In genomic region chr10:89515031-89515841, GRCh38 we compare ENCODE assay signal across 13 cellular contexts. TPM values are rescaled to one million over a fixed set of nuclear protein-coding genes. Genes with fewer than 3 reads are reported as not detected.
DNase-seq lines count a peak whose midpoint lies in the region; ATAC-seq and TF ChIP-seq lines count a peak whose summit lies in the region.
"Had no signal": no experiment of that assay in that cellular context is flagged by ENCODE, and none has a peak within 500 bp of the region (broad histone marks: within the 10 kb centered on the region; RNA-seq: fewer than 3 reads in every experiment).

No MANE protein-coding gene starts in this region.

- ATAC-seq in heart right ventricle, result peak; percentile 80 to 90 (median 85)

- H3K27me3 ChIP-seq in heart right ventricle (no peaks in the 10 kb centered on the region), sigmoid colon (no peaks in the 10 kb centered on the region), WERI-Rb-1 (ENCODE audit: insufficient read depth, low read depth, severe bottlenecking) (no peaks in the 10 kb centered on the region)

- no peak for TF ChIP-seq POLR2A in sigmoid colon (IDR thresholded peaks at IDR 0.05)

- peak overlapping the region in 8 of 10 donors; percentile 8 to 35 (median 31) for H3K4me3 ChIP-seq in heart right ventricle
- H3K4me3 ChIP-seq in sigmoid colon, result no peak overlapping the region
- H3K4me3 ChIP-seq in WERI-Rb-1 (ENCODE audit: low read depth, low read length), result no peak overlapping the region

- peak overlapping the region; percentile 57 to 92 (median 84) for H3K27ac ChIP-seq in heart right ventricle
- peak overlapping the region; percentile 4 to 73 (median 62) for H3K27ac ChIP-seq in sigmoid colon
- no peak overlapping the region for H3K27ac ChIP-seq in WERI-Rb-1

- intact Hi-C loops in heart right ventricle (cut with DNase I), result loop anchor here in 4 of 10 donors (5.0 kb wide), 2 partner anchors 33 to 38 kb away; no protein-coding TSS in a partner anchor
- intact Hi-C loops in sigmoid colon (cut with DNase I), result loop anchor here (5.0 kb wide), 1 partner anchor 33 kb away; no protein-coding TSS in a partner anchor

- no peak for TF ChIP-seq EP300 in sigmoid colon (IDR thresholded peaks at IDR 0.05)

- WGBS in heart right ventricle, 2 donors, result 33% methylated on average over 8 of the region's 8 CpGs
- WGBS in sigmoid colon, 2 donors, result 78 to 81% methylated on average over 8 of the region's 8 CpGs

- no peaks in the 10 kb centered on the region for H3K36me3 ChIP-seq in heart right ventricle
- no peaks in the 10 kb centered on the region for H3K36me3 ChIP-seq in sigmoid colon
- no peaks in the 10 kb centered on the region for H3K36me3 ChIP-seq in WERI-Rb-1

- peaks cover 0 to 11% (median 2%) of the 10 kb centered on the region in 11 donors for H3K9me3 ChIP-seq in heart right ventricle
- H3K9me3 ChIP-seq in sigmoid colon, result peaks cover 0 to 3% (median 0%) of the 10 kb centered on the region in 4 donors
- no peaks in the 10 kb centered on the region for H3K9me3 ChIP-seq in WERI-Rb-1 (ENCODE audit: severe bottlenecking)

- no peak for TF ChIP-seq CTCF in heart right ventricle (IDR thresholded peaks at IDR 0.05)
- no peak for TF ChIP-seq CTCF in sigmoid colon (IDR thresholded peaks at IDR 0.05)
- TF ChIP-seq CTCF in WERI-Rb-1 (IDR thresholded peaks at IDR 0.05; ENCODE audit: low read depth, low read length), result no peak

- DNase-seq in ELR (ENCODE audit: low read depth), result peak; percentile 96
- DNase-seq in amniotic epithelial cell (ENCODE audit: low read depth), result peak; percentile 99
- DNase-seq in heart right ventricle, result peak in 1 of 2 donors; percentile 65
- no peak for DNase-seq in sigmoid colon
- DNase-seq in WERI-Rb-1, result no peak
- DNase-seq in dermis blood vessel endothelial cell, result no peak
- DNase-seq in stimulated activated CD4-positive, alpha-beta T cell treated with anti-CD3 and anti-CD28 coated beads, Interleukin-4, amount 100 ng/mL, for 1 hour, result no peak
- no peak for DNase-seq in activated CD4-positive, alpha-beta T cell treated with anti-CD3 and anti-CD28 coated beads for 48 hours
- DNase-seq: activated T-cell treated with anti-CD3 and anti-CD28 coated beads, Interleukin-2, amount 50 U/mL, for 48 hours; DND-41; NCI-H1092; stimulated activated CD4-positive, alpha-beta T cell treated with anti-CD3 and anti-CD28 coated beads, Interleukin-15, amount 100 ng/mL, for 24 hours had no signal

- H3K4me1 ChIP-seq in heart right ventricle (peaks cover 4 to 57% (median 29%) of the 10 kb centered on the region in 9 donors), sigmoid colon (peaks cover 0 to 29% (median 16%) of the 10 kb centered on the region in 4 donors)

RNA-seq across cellular contexts. Expression of gene SLC16A12, which starts 20.2 kb away (rescaled TPM):
- total RNA-seq in heart right ventricle, result 1 to 10 TPM; 1.8 to 3.6 (median 2.8) TPM
- 1 to 10 TPM; 1.9 to 2.3 TPM for polyA plus RNA-seq in heart right ventricle
- total RNA-seq in sigmoid colon, result 1 to 10 TPM; 1.1 to 3.9 (median 2.2) TPM
- polyA plus RNA-seq in sigmoid colon, result under 1 TPM in 2 of 3 donors, not detected in 1; 0.13 to 0.23 TPM
- total RNA-seq in dermis blood vessel endothelial cell, result 0.14 and 0.34 TPM in 2 replicates
- total RNA-seq: SK-MEL-5 had no signal

Comparison
In these comparisons a context has a peak if more than half of its experiments do, and no peak if none do; other contexts are left out.
1. DNase-seq: peak in ELR (single experiment) and amniotic epithelial cell (single experiment); none in sigmoid colon (single experiment), WERI-Rb-1 (single experiment), dermis blood vessel endothelial cell (single experiment), stimulated activated CD4-positive, alpha-beta T cell treated with anti-CD3 and anti-CD28 coated beads, Interleukin-4, amount 100 ng/mL, for 1 hour (single experiment) and activated CD4-positive, alpha-beta T cell treated with anti-CD3 and anti-CD28 coated beads for 48 hours (single experiment).
2. H3K4me3 ChIP-seq: peak in heart right ventricle (8 of 10); none in sigmoid colon (0 of 4) and WERI-Rb-1 (single experiment).